In the genomic region with DNA sequence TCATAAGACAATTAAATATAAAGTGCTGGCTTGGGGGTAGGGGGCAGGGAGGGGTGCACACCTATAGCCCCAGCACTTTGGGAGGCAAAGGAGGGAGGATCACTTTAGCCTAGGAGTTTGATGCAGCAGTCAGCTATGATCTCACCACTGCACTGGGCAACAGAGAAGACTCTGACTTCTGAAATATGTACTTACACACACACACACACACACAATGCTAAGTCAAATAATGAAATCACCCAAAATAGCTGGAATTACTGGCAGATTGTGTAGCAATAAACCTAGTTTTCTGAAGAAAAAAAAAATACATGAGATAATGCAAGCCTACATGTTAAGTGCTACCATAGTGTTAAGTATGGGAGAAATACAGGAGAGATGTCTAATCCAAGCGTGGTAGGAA, we compare ENCODE assay signal across 20 cellular contexts.
DNase-seq lines count a peak whose midpoint lies in the region; ATAC-seq, FAIRE-seq and TF ChIP-seq lines count a peak whose summit lies in the region.
"Had no signal": no experiment of that assay in that cellular context is flagged by ENCODE, and none has a peak within 500 bp of the region (broad histone marks: within the 10 kb centered on the region; RNA-seq: fewer than 3 reads in every experiment).

No MANE protein-coding gene starts in this region.

- peaks cover 15% of the 10 kb centered on the region; the same call in 1 of the 2 replicates for H3K4me1 Mint-ChIP-seq in WTC11
- H3K4me1 Mint-ChIP-seq: activated B cell treated with CpG ODN at 0.5 μM for 24 hours; stimulated activated memory B cell treated with anti-CD40 and anti-IgM and Interleukin-4, amounts not matched to agents 10 μg/mL and 1 μg/mL and 100 μg/mL, for 72 hours had no signal

- no peaks in the 10 kb centered on the region for H3K27me3 ChIP-seq in small intestine (ENCODE audit: control insufficient read depth in 2 of 2, insufficient read depth in 2 of 2, low read length in 2 of 2)
- H3K27me3 ChIP-seq: BLaER1 treated with 17β-estradiol and CSF1 and Interleukin-3, amounts not matched to agents 10 nM and 100 nM; thyroid gland had no signal

- H3K27me3 Mint-ChIP-seq in WTC11 (ENCODE audit: low read depth): no peaks in the 10 kb centered on the region
- H3K27me3 Mint-ChIP-seq: activated B cell treated with CpG ODN at 0.5 μM for 24 hours; stimulated activated memory B cell treated with anti-CD40 and anti-IgM and Interleukin-4, amounts not matched to agents 10 μg/mL and 1 μg/mL and 100 μg/mL, for 72 hours had no signal

- no peak for FAIRE-seq in small intestine (lab: Jason Lieb, UNC)
- FAIRE-seq: frontal cortex had no signal

- ATAC-seq in WTC11 (no peak), HG02623 (IDR thresholded peaks at IDR 0.05; ENCODE audit: unreplicated experiment) (no peak)
- ATAC-seq: activated T-cell treated with anti-CD3 and anti-CD28 coated beads, Interleukin-2, amount 50 U/mL, for 72 hours had no signal

- 71 to 89% (median 85%) methylated on average over 1 of the region's 1 CpG for WGBS in small intestine, 3 donors

- H3K27ac Mint-ChIP-seq in WTC11: peak overlapping the region; percentile 15; the same call in 1 of the 2 replicates
- H3K27ac Mint-ChIP-seq: activated B cell treated with CpG ODN at 0.5 μM for 24 hours; activated naive CD8-positive, alpha-beta T cell treated with anti-CD3 and anti-CD28 coated beads for 36 hours; activated T-cell treated with anti-CD3 and anti-CD28 coated beads, Interleukin-2, amount 50 U/mL, for 72 hours; stimulated activated memory B cell treated with anti-CD40 and anti-IgM and Interleukin-4, amounts not matched to agents 10 μg/mL and 1 μg/mL and 100 μg/mL, for 72 hours had no signal

- H3K9me3 Mint-ChIP-seq in WTC11: no peaks in the 10 kb centered on the region
- H3K9me3 Mint-ChIP-seq: activated B cell treated with CpG ODN at 0.5 μM for 24 hours; activated naive CD8-positive, alpha-beta T cell treated with anti-CD3 and anti-CD28 coated beads for 36 hours; activated T-cell treated with anti-CD3 and anti-CD28 coated beads, Interleukin-2, amount 50 U/mL, for 72 hours; stimulated activated memory B cell treated with anti-CD40 and anti-IgM and Interleukin-4, amounts not matched to agents 10 μg/mL and 1 μg/mL and 100 μg/mL, for 72 hours had no signal

- H3K36me3 Mint-ChIP-seq in WTC11: peaks cover 46% of the 10 kb centered on the region
- H3K36me3 Mint-ChIP-seq: activated naive CD8-positive, alpha-beta T cell treated with anti-CD3 and anti-CD28 coated beads for 36 hours; stimulated activated memory B cell treated with anti-CD40 and anti-IgM and Interleukin-4, amounts not matched to agents 10 μg/mL and 1 μg/mL and 100 μg/mL, for 72 hours had no signal

- no peak overlapping the region for H3K4me3 Mint-ChIP-seq in WTC11
- H3K4me3 Mint-ChIP-seq: activated B cell treated with CpG ODN at 0.5 μM for 24 hours; activated naive CD8-positive, alpha-beta T cell treated with anti-CD3 and anti-CD28 coated beads for 36 hours; activated T-cell treated with anti-CD3 and anti-CD28 coated beads, Interleukin-2, amount 50 U/mL, for 72 hours; stimulated activated memory B cell treated with anti-CD40 and anti-IgM and Interleukin-4, amounts not matched to agents 10 μg/mL and 1 μg/mL and 100 μg/mL, for 72 hours had no signal

- TF ChIP-seq CTCF in WTC11 (IDR thresholded peaks at IDR 0.05) (no peak), fibroblast of mammary gland (conservative IDR thresholded peaks at IDR 0.05; ENCODE audit: control insufficient read depth, insufficient read depth, low read depth, low read length) (no peak), retinal pigment epithelial cell (conservative IDR thresholded peaks at IDR 0.05; ENCODE audit: low read depth, low read length) (no peak)

- H3K27ac ChIP-seq in small intestine (ENCODE audit: low read depth in 1 of 2, low read length in 1 of 2): no peak overlapping the region
- H3K27ac ChIP-seq: BLaER1 treated with 17β-estradiol and CSF1 and Interleukin-3, amounts not matched to agents 10 nM and 100 nM; thyroid gland had no signal

- no peak overlapping the region for H3K4me3 ChIP-seq in fibroblast of mammary gland (ENCODE audit: control insufficient read depth, low read depth, low read length)
- H3K4me3 ChIP-seq in retinal pigment epithelial cell (ENCODE audit: low read length): no peak overlapping the region
- no peak overlapping the region for H3K4me3 ChIP-seq in small intestine (ENCODE audit: low read depth in 1 of 2, low read length in 2 of 2)
- H3K4me3 ChIP-seq: BLaER1 treated with 17β-estradiol and CSF1 and Interleukin-3, amounts not matched to agents 10 nM and 100 nM; HAP-1; thyroid gland had no signal

- H3K9me3 ChIP-seq in small intestine (ENCODE audit: control insufficient read depth, low read depth): no peaks in the 10 kb centered on the region
- H3K9me3 ChIP-seq: BLaER1 treated with 17β-estradiol and CSF1 and Interleukin-3, amounts not matched to agents 10 nM and 100 nM; HAP-1; thyroid gland had no signal

- H3K36me3 ChIP-seq in small intestine (ENCODE audit: control insufficient read depth in 2 of 2, insufficient read depth in 2 of 2, low read length in 2 of 2): no peaks in the 10 kb centered on the region
- H3K36me3 ChIP-seq: BLaER1 treated with 17β-estradiol and CSF1 and Interleukin-3, amounts not matched to agents 10 nM and 100 nM; thyroid gland had no signal

- POLR2A ChIA-PET in WTC11 (lab: Charles Lee): no interaction called here

- no peaks in the 10 kb centered on the region for H3K4me1 ChIP-seq in small intestine (ENCODE audit: control insufficient read depth in 2 of 2, insufficient read depth in 1 of 2, low read depth in 1 of 2, low read length in 1 of 2)
- H3K4me1 ChIP-seq: BLaER1 treated with 17β-estradiol and CSF1 and Interleukin-3, amounts not matched to agents 10 nM and 100 nM; thyroid gland had no signal

- CTCF ChIA-PET in WTC11 (lab: Charles Lee): no interaction called here

- DNase-seq in GM04504 (ENCODE audit: low read depth) (peak; percentile 59), WTC11 (ENCODE audit: low spot score) (no peak), fibroblast of mammary gland (ENCODE audit: low read depth) (peak; percentile 69), retinal pigment epithelial cell (ENCODE audit: low read depth) (peak; percentile 56), SW 1271 (lab: John Stamatoyannopoulos, UW) (no peak), small intestine (no peak), GOT3 (lab: John Stamatoyannopoulos, UW) (no peak)
- DNase-seq: activated B cell treated with CpG ODN at 0.5 μM for 24 hours; activated naive CD8-positive, alpha-beta T cell treated with anti-CD3 and anti-CD28 coated beads for 36 hours; activated T-cell treated with anti-CD3 and anti-CD28 coated beads, Interleukin-2, amount 50 U/mL, for 72 hours; central memory CD4-positive, alpha-beta T cell; effector memory CD4-positive, alpha-beta T cell; occipital lobe; T-helper 2 cell; thyroid gland had no signal

TF ChIP-seq in WTC11, 78 proteins besides CTCF, POLR2A, EP300 and RAD21 (continues in another document):
- TF ChIP-seq IRF2 (CRISPR knock-in tag; IDR thresholded peaks at IDR 0.05; ENCODE audit: borderline replicate concordance, low read depth): no peak
- no peak for TF ChIP-seq ATF2 (CRISPR knock-in tag; IDR thresholded peaks at IDR 0.05; ENCODE audit: borderline replicate concordance, low read depth)
- TF ChIP-seq, protein P1, sequence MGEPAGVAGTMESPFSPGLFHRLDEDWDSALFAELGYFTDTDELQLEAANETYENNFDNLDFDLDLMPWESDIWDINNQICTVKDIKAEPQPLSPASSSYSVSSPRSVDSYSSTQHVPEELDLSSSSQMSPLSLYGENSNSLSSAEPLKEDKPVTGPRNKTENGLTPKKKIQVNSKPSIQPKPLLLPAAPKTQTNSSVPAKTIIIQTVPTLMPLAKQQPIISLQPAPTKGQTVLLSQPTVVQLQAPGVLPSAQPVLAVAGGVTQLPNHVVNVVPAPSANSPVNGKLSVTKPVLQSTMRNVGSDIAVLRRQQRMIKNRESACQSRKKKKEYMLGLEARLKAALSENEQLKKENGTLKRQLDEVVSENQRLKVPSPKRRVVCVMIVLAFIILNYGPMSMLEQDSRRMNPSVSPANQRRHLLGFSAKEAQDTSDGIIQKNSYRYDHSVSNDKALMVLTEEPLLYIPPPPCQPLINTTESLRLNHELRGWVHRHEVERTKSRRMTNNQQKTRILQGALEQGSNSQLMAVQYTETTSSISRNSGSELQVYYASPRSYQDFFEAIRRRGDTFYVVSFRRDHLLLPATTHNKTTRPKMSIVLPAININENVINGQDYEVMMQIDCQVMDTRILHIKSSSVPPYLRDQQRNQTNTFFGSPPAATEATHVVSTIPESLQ (CRISPR knock-in tag; IDR thresholded peaks at IDR 0.05): no peak
- no peak for TF ChIP-seq RORB (CRISPR knock-in tag; IDR thresholded peaks at IDR 0.05)
- TF ChIP-seq, protein P2, sequence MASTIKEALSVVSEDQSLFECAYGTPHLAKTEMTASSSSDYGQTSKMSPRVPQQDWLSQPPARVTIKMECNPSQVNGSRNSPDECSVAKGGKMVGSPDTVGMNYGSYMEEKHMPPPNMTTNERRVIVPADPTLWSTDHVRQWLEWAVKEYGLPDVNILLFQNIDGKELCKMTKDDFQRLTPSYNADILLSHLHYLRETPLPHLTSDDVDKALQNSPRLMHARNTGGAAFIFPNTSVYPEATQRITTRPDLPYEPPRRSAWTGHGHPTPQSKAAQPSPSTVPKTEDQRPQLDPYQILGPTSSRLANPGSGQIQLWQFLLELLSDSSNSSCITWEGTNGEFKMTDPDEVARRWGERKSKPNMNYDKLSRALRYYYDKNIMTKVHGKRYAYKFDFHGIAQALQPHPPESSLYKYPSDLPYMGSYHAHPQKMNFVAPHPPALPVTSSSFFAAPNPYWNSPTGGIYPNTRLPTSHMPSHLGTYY (CRISPR knock-in tag; IDR thresholded peaks at IDR 0.05): no peak
- no peak for TF ChIP-seq GTF2I (CRISPR knock-in tag; conservative IDR thresholded peaks at IDR 0.05)

Comparison
In these comparisons a context has a peak if more than half of its experiments do, and no peak if none do; other contexts are left out.
1. DNase-seq: peak in GM04504 (single experiment), fibroblast of mammary gland (single experiment) and retinal pigment epithelial cell (single experiment); none in WTC11 (single experiment), SW 1271 (0 of 2), small intestine (single experiment) and GOT3 (single experiment).